8 cellular contexts compared by ENCODE assay signal in the genomic region with DNA sequence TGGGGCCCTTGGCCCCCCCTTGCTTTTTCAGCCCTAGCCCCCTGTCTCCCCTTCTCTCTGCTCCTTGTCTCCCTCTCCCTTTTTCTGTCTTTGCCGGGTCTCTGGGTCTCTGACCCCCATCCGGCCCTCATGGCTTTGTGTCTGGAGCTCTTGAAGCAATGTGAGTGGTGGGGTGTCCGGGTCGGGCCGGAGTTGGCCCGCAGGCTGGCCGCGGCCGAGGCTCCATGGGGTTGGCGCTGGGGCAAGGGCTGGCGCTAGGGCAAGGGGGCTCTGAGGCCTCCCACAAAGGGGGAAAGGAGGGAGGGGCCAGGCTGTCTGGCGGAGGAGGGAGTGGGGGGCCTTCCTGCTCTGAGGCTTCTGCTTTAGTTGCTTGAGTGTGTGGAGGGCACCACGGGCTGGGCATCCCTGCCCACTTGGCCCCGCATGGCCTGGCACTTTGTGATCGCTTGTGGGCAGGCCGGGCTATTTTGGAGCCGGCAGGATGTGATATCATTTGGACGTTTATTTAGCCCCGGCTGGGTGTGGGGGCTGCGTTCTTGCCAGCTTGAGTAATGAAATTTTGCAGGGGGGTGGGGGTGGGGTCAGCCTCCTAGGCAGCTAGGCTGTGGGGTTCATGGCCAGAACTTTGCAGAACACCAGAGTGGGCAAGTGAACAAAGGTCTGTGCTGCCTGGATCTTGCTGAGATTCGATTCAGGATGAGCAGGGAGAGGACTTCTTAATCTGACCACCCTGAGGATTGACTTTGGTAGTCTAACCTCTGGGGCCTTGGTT.
DNase-seq lines count a peak whose midpoint lies in the region; ATAC-seq and TF ChIP-seq lines count a peak whose summit lies in the region.

No MANE protein-coding gene starts in this region.

- H3K9me3 Mint-ChIP-seq in MCF 10A (ENCODE audit: unreplicated experiment), result no peaks in the 10 kb centered on the region
- no peaks in the 10 kb centered on the region for H3K9me3 Mint-ChIP-seq in stimulated activated naive CD8-positive, alpha-beta T cell treated with anti-CD3 and anti-CD28 coated beads, Interleukin-15, amount 100 ng/mL, for 72 hours

- CTCF ChIA-PET in MCF 10A (lab: Yijun Ruan, JAX), result interaction anchor here (0.6 to 1.2 kb wide), 8 partner anchors 14 to 345 kb away, joined by 3 to 4 read pairs (median 3); no protein-coding TSS in a partner anchor

- BruUV-seq in MCF 10A (replicated peaks; lab: Mats Ljungman, UMichigan), result no TSS peak

- H3K36me3 Mint-ChIP-seq in MCF 10A (ENCODE audit: insufficient read depth, unreplicated experiment), result peaks cover 6% of the 10 kb centered on the region

- no peak for TF ChIP-seq CTCF in MCF 10A (IDR thresholded peaks at IDR 0.05; ENCODE audit: unreplicated experiment)

- DNase-seq in G401 (ENCODE audit: low spot score) (peak; percentile 56), MV-4-11 (lab: John Stamatoyannopoulos, UW) (peak; percentile 50), MCF 10A (ENCODE audit: unreplicated experiment) (no peak), kidney tubule cell (ENCODE audit: low spot score) (peak; percentile 83), NCI-H1092 treated with DMSO at 0.1 percent for 48 hours (lab: John Stamatoyannopoulos, UW) (no peak)
- DNase-seq in stimulated activated naive CD8-positive, alpha-beta T cell treated with anti-CD3 and anti-CD28 coated beads, Interleukin-15, amount 100 ng/mL, for 72 hours, result no peak
- no peak for DNase-seq in effector CD4-positive, alpha-beta T cell

- H3K27ac Mint-ChIP-seq in MCF 10A (ENCODE audit: low read depth, unreplicated experiment), result peak overlapping the region; percentile 89
- H3K27ac Mint-ChIP-seq in stimulated activated naive CD8-positive, alpha-beta T cell treated with anti-CD3 and anti-CD28 coated beads, Interleukin-15, amount 100 ng/mL, for 72 hours, result peak overlapping the region; percentile 79 to 95

- peak overlapping the region; percentile 92 for H3K4me3 Mint-ChIP-seq in MCF 10A (ENCODE audit: unreplicated experiment)
- H3K4me3 Mint-ChIP-seq in stimulated activated naive CD8-positive, alpha-beta T cell treated with anti-CD3 and anti-CD28 coated beads, Interleukin-15, amount 100 ng/mL, for 72 hours, result peak overlapping the region; percentile 95 to 97

- intact Hi-C loops in MCF 10A (cut with micrococcal nuclease), result no loop called here

- ATAC-seq in stimulated activated naive CD8-positive, alpha-beta T cell treated with anti-CD3 and anti-CD28 coated beads, Interleukin-15, amount 100 ng/mL, for 72 hours, result no peak
- ATAC-seq in GM19324 (IDR thresholded peaks at IDR 0.05; ENCODE audit: low FRiP score, unreplicated experiment), result no peak

- in situ Hi-C loops in G401 (cut with HindIII; ENCODE audit: low sequenced_read_pairs), result no loop called here

- H3K27me3 Mint-ChIP-seq in MCF 10A (ENCODE audit: insufficient read depth, unreplicated experiment), result no peaks in the 10 kb centered on the region
- no peaks in the 10 kb centered on the region for H3K27me3 Mint-ChIP-seq in stimulated activated naive CD8-positive, alpha-beta T cell treated with anti-CD3 and anti-CD28 coated beads, Interleukin-15, amount 100 ng/mL, for 72 hours

- peaks cover 29% of the 10 kb centered on the region for H3K4me1 Mint-ChIP-seq in MCF 10A (ENCODE audit: insufficient read depth, unreplicated experiment)
- H3K4me1 Mint-ChIP-seq in stimulated activated naive CD8-positive, alpha-beta T cell treated with anti-CD3 and anti-CD28 coated beads, Interleukin-15, amount 100 ng/mL, for 72 hours, result peaks cover 67% of the 10 kb centered on the region

- POLR2A ChIA-PET in MCF 10A (lab: Yijun Ruan, JAX), result interaction anchor here (0.7 to 3.4 kb wide), 9 partner anchors 8 to 763 kb away, joined by 3 to 24 read pairs (median 3); a partner anchor contains a TSS

Comparison
In these comparisons a context has a peak if more than half of its experiments do, and no peak if none do; other contexts are left out.
1. DNase-seq: peak in G401 (single experiment), MV-4-11 (single experiment) and kidney tubule cell (single experiment); none in MCF 10A (single experiment), stimulated activated naive CD8-positive, alpha-beta T cell treated with anti-CD3 and anti-CD28 coated beads, Interleukin-15, amount 100 ng/mL, for 72 hours (0 of 2), NCI-H1092 treated with DMSO at 0.1 percent for 48 hours (single experiment) and effector CD4-positive, alpha-beta T cell (single experiment).